8 cellular contexts compared by ENCODE assay signal in genomic region chr17:4980644-4981216, GRCh38. TPM values are rescaled to one million over a fixed set of nuclear protein-coding genes. Genes with fewer than 3 reads are reported as not detected.
A peak's percentile ranks its signal among the peaks of the same experiment; 100 is the strongest.
DNase-seq lines count a peak whose midpoint lies in the region; ATAC-seq lines count a peak whose summit lies in the region.

No MANE protein-coding gene starts in this region.

- H3K4me3 Mint-ChIP-seq in T-helper 17 cell: peak overlapping the region; percentile 63
- no peak overlapping the region for H3K4me3 Mint-ChIP-seq in effector memory CD8-positive, alpha-beta T cell
- H3K4me3 Mint-ChIP-seq in naive thymus-derived CD8-positive, alpha-beta T cell: peak overlapping the region in 6 of 10 donors; percentile 6 to 80 (median 33)

- peaks cover 16% of the 10 kb centered on the region for H3K36me3 Mint-ChIP-seq in T-helper 17 cell (ENCODE audit: low read depth)
- peaks cover 34% of the 10 kb centered on the region for H3K36me3 Mint-ChIP-seq in effector memory CD8-positive, alpha-beta T cell (ENCODE audit: insufficient read depth)
- peaks cover 0 to 70% (median 8%) of the 10 kb centered on the region in 3 donors for H3K36me3 Mint-ChIP-seq in naive thymus-derived CD8-positive, alpha-beta T cell

- peak overlapping the region; percentile 84 for H3K27ac Mint-ChIP-seq in T-helper 17 cell
- H3K27ac Mint-ChIP-seq in effector memory CD8-positive, alpha-beta T cell: peak overlapping the region; percentile 82 to 85
- H3K27ac Mint-ChIP-seq in naive thymus-derived CD8-positive, alpha-beta T cell: peak overlapping the region; percentile 23 to 92 (median 82)

- H3K4me1 Mint-ChIP-seq in T-helper 17 cell: peaks cover 18% of the 10 kb centered on the region
- H3K4me1 Mint-ChIP-seq in effector memory CD8-positive, alpha-beta T cell (ENCODE audit: low read depth in 2 of 2): peaks cover 15 to 17% of the 10 kb centered on the region in 2 donors
- peaks cover 18 to 38% (median 25%) of the 10 kb centered on the region in 4 donors for H3K4me1 Mint-ChIP-seq in naive thymus-derived CD8-positive, alpha-beta T cell

- no peaks in the 10 kb centered on the region for H3K9me3 ChIP-seq in T-helper 17 cell (ENCODE audit: control insufficient read depth, low read length, poor library complexity, severe bottlenecking)

- POLR2A ChIA-PET in naive thymus-derived CD8-positive, alpha-beta T cell (lab: Charles Lee): interaction anchor here (0.6 to 6.0 kb wide), 6 partner anchors 9 to 217 kb away, joined by 3 to 37 read pairs (median 4); partner anchors contain the start of genes ENO3, PFN1 and SPAG7

- no peak overlapping the region for H3K4me3 ChIP-seq in Jurkat, Clone E6-1 (ENCODE audit: low read length)

- peak; percentile 92 for ATAC-seq in T-helper 17 cell
- peak; percentile 70 for ATAC-seq in effector memory CD8-positive, alpha-beta T cell (replicated peaks)
- peak; percentile 84 to 87 for ATAC-seq in naive thymus-derived CD8-positive, alpha-beta T cell
- no peak for ATAC-seq in GM19455 (IDR thresholded peaks at IDR 0.05; ENCODE audit: unreplicated experiment)
- ATAC-seq in GM21447 (IDR thresholded peaks at IDR 0.05; ENCODE audit: unreplicated experiment): no peak

- peak; percentile 16 to 41 for DNase-seq in NCI-H446 (lab: John Stamatoyannopoulos, UW)
- no peak for DNase-seq in NCI-H446 treated with DMSO at 0.1 percent for 48 hours (lab: John Stamatoyannopoulos, UW)
- peak; percentile 81 for DNase-seq in Jurkat, Clone E6-1 (ENCODE audit: low read depth, low spot score)
- DNase-seq in T-helper 17 cell: peak in 1 of 3 donors; percentile 29
- DNase-seq in effector memory CD8-positive, alpha-beta T cell: peak; percentile 41 to 58 (median 48)
- DNase-seq in naive thymus-derived CD8-positive, alpha-beta T cell: peak in 8 of 10 donors; percentile 33 to 74 (median 62)

- H3K9me3 Mint-ChIP-seq in effector memory CD8-positive, alpha-beta T cell: no peaks in the 10 kb centered on the region
- H3K9me3 Mint-ChIP-seq in naive thymus-derived CD8-positive, alpha-beta T cell: no peaks in the 10 kb centered on the region

- H3K27me3 Mint-ChIP-seq in T-helper 17 cell: no peaks in the 10 kb centered on the region
- no peaks in the 10 kb centered on the region for H3K27me3 Mint-ChIP-seq in effector memory CD8-positive, alpha-beta T cell
- no peaks in the 10 kb centered on the region for H3K27me3 Mint-ChIP-seq in naive thymus-derived CD8-positive, alpha-beta T cell

RNA-seq across cellular contexts. Expression of gene CAMTA2, which starts 6.7 kb away (rescaled TPM):
- 25.7 TPM for polyA plus RNA-seq in Jurkat, Clone E6-1 (2012; ENCODE audit: insufficient read depth, insufficient read length)
- total RNA-seq in T-helper 17 cell: 10 to 100 TPM; 59.9 to 63.5 TPM
- 10 to 100 TPM; 56.1 to 58.7 TPM for total RNA-seq in naive thymus-derived CD8-positive, alpha-beta T cell
- polyA plus RNA-seq in naive thymus-derived CD8-positive, alpha-beta T cell: 10 to 100 TPM in 1 of 3 donors, 1 to 10 TPM in 2; 4.1 to 18.9 (median 6.3) TPM

RNA-seq across cellular contexts. Expression of gene SPAG7, which starts 13.1 kb away (rescaled TPM):
- 104 TPM for polyA plus RNA-seq in Jurkat, Clone E6-1 (2012; ENCODE audit: insufficient read depth, insufficient read length)
- 10 to 100 TPM; 39.0 to 48.4 TPM for total RNA-seq in T-helper 17 cell
- 10 to 100 TPM; 50.5 to 52.6 TPM for total RNA-seq in naive thymus-derived CD8-positive, alpha-beta T cell
- polyA plus RNA-seq in naive thymus-derived CD8-positive, alpha-beta T cell: 100 to 1,000 TPM; 122 to 131 (median 129) TPM

RNA-seq across cellular contexts. Expression of gene INCA1, which starts 16.6 kb away (rescaled TPM):
- polyA plus RNA-seq in Jurkat, Clone E6-1 (2012; ENCODE audit: insufficient read depth, insufficient read length): 2.3 TPM
- total RNA-seq in T-helper 17 cell: not detected
- under 1 TPM in 1 of 2 experiments, not detected in 1; 0.26 TPM for total RNA-seq in naive thymus-derived CD8-positive, alpha-beta T cell
- under 1 TPM in 1 of 3 donors, not detected in 2; 0.23 TPM for polyA plus RNA-seq in naive thymus-derived CD8-positive, alpha-beta T cell

RNA-seq across cellular contexts. Expression of gene KIF1C, which starts 17.0 kb away (rescaled TPM):
- polyA plus RNA-seq in Jurkat, Clone E6-1 (2012; ENCODE audit: insufficient read depth, insufficient read length): 23.6 TPM
- 10 to 100 TPM; 15.4 to 19.3 TPM for total RNA-seq in T-helper 17 cell
- total RNA-seq in naive thymus-derived CD8-positive, alpha-beta T cell: 10 to 100 TPM; 20.8 to 21.1 TPM
- 1 to 10 TPM; 2.6 to 3.0 (median 3.0) TPM for polyA plus RNA-seq in naive thymus-derived CD8-positive, alpha-beta T cell

RNA-seq across cellular contexts. Expression of gene ENO3, which starts 29.8 kb away (rescaled TPM):
- polyA plus RNA-seq in Jurkat, Clone E6-1 (2012; ENCODE audit: insufficient read depth, insufficient read length): 63.2 TPM
- 10 to 100 TPM; 17.2 to 17.6 TPM for total RNA-seq in T-helper 17 cell
- total RNA-seq in naive thymus-derived CD8-positive, alpha-beta T cell: 10 to 100 TPM; 35.2 to 36.7 TPM
- 1 to 10 TPM; 1.5 to 3.0 (median 1.8) TPM for polyA plus RNA-seq in naive thymus-derived CD8-positive, alpha-beta T cell

Comparison
In these comparisons a context has a peak if more than half of its experiments do, and no peak if none do; other contexts are left out.
1. ATAC-seq: peak in T-helper 17 cell (single experiment), effector memory CD8-positive, alpha-beta T cell (single experiment) and naive thymus-derived CD8-positive, alpha-beta T cell (2 of 2); none in GM19455 (single experiment) and GM21447 (single experiment).
2. H3K4me3 Mint-ChIP-seq: peak in T-helper 17 cell (single experiment) and naive thymus-derived CD8-positive, alpha-beta T cell (6 of 10); none in effector memory CD8-positive, alpha-beta T cell (0 of 2).
3. Peak in every context shown above with its lines, with median percentiles within 50 percentile points of each other: H3K27ac Mint-ChIP-seq.